ENCODE assay signal across 8 cellular contexts in the genomic region with DNA sequence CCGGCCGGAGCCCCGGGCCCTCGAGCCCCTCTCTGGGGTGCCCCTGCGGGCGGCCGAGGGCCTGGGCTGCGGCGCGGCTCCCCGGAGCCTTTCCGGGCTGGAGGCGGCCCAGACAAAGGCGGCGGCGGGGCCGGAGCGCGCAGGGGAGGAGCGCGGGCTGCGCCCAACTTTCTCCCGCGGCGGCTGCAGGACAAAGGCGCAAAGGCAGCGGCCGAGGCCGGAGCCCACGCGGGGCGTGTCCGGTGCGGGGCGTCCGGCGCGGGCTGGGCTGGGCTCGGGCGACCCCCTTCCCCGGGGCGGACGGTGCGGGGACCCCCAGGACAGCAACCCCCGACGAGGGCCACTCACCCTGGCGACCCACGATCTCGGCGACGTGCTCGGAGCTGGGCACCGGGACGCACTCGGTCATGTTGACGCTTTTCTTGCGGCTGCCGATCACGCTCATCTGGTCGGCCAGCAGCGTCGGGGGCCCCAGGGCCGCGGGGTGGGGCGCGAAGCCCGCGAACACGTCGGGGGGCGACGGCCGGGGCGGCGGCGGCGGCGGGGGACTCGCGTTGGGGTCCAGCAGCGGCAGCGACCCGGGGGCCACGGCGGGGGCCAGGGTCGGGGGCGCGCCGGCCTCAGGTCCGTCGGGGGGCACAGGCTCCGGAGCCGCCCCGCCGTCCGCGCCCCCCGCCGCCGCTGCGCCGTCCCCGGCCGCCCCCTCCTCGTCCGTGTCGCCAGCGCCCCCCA. TPM values are rescaled to one million over a fixed set of nuclear protein-coding genes. Genes with fewer than 3 reads are reported as not detected.
DNase-seq lines count a peak whose midpoint lies in the region; ATAC-seq and TF ChIP-seq lines count a peak whose summit lies in the region.

No MANE protein-coding gene starts in this region.

- no CpG with 5 or more reads among the region's 108 CpGs for WGBS in esophagus squamous epithelium, 2 donors
- 0 to 1% (median 1%) methylated on average over 50 to 108 of the region's 108 CpGs for WGBS in ovary, 3 donors

- no peaks in the 10 kb centered on the region for H3K27me3 ChIP-seq in RWPE2 (ENCODE audit: insufficient read depth, poor library complexity, severe bottlenecking)
- peaks cover 0 to 13% (median 0%) of the 10 kb centered on the region in 4 donors for H3K27me3 ChIP-seq in esophagus squamous epithelium
- H3K27me3 ChIP-seq in ovary: no peaks in the 10 kb centered on the region

- no peaks in the 10 kb centered on the region for H3K9me3 ChIP-seq in RWPE2 (ENCODE audit: severe bottlenecking)
- H3K9me3 ChIP-seq in esophagus squamous epithelium: no peaks in the 10 kb centered on the region
- no peaks in the 10 kb centered on the region for H3K9me3 ChIP-seq in ovary

- intact Hi-C loops in esophagus squamous epithelium (cut with DNase I) (no loop called here), ovary (cut with DNase I) (no loop called here)

- H3K27ac ChIP-seq in RWPE2 (ENCODE audit: poor library complexity, severe bottlenecking) (peak overlapping the region; percentile 57), esophagus squamous epithelium (peak overlapping the region; percentile 74 to 92 (median 86)), ovary (peak overlapping the region; percentile 87 to 90)

- DNase-seq in Daoy (ENCODE audit: low read depth) (peak; percentile 51), RWPE2 (ENCODE audit: low spot score) (no peak), esophagus squamous epithelium (lab: John Stamatoyannopoulos, UW) (no peak), ovary (peak in 2 of 5 donors; percentile 49 to 79), NAMALWA (ENCODE audit: low spot score) (no peak), HPDE6-E6E7 (ENCODE audit: extremely low spot score) (no peak)

- no peak for TF ChIP-seq POLR2A in esophagus squamous epithelium (IDR thresholded peaks at IDR 0.05)
- no peak for TF ChIP-seq POLR2A in ovary (IDR thresholded peaks at IDR 0.05)

- TF ChIP-seq EP300 in ovary (IDR thresholded peaks at IDR 0.05): no peak

- no peaks in the 10 kb centered on the region for H3K4me1 ChIP-seq in RWPE2 (ENCODE audit: insufficient read depth, poor library complexity, severe bottlenecking)
- peaks cover 17 to 38% (median 25%) of the 10 kb centered on the region in 3 donors for H3K4me1 ChIP-seq in esophagus squamous epithelium
- peaks cover 6% of the 10 kb centered on the region for H3K4me1 ChIP-seq in ovary (ENCODE audit: insufficient read depth)

- H3K4me3 ChIP-seq in RWPE2 (ENCODE audit: severe bottlenecking) (peak overlapping the region; percentile 97), esophagus squamous epithelium (peak overlapping the region; percentile 57 to 89 (median 79)), ovary (peak overlapping the region; percentile 72)

- no peak for TF ChIP-seq CTCF in RWPE2 (IDR thresholded peaks at IDR 0.05; ENCODE audit: poor library complexity, severe bottlenecking)
- TF ChIP-seq CTCF in esophagus squamous epithelium (IDR thresholded peaks at IDR 0.05): no peak
- TF ChIP-seq CTCF in ovary (IDR thresholded peaks at IDR 0.05): no peak

- ATAC-seq in RWPE2 (ENCODE audit: low read depth) (peak; percentile 38; the same call in 1 of the 3 replicates), GM19328 (IDR thresholded peaks at IDR 0.05; ENCODE audit: unreplicated experiment) (no peak), GM19467 (IDR thresholded peaks at IDR 0.05; ENCODE audit: unreplicated experiment) (no peak)

- 0 out of 2 replicates have a peak, but pooled peaks cover 5% of the 10 kb centered on the region for H3K36me3 ChIP-seq in RWPE2 (ENCODE audit: low read depth)
- no peaks in the 10 kb centered on the region for H3K36me3 ChIP-seq in esophagus squamous epithelium
- H3K36me3 ChIP-seq in ovary: no peaks in the 10 kb centered on the region

RNA-seq across cellular contexts. Expression of gene MEX3D, which starts 0.8 kb away (rescaled TPM):
- total RNA-seq in Daoy (2014; rRNA removed; shearing (Covaris generic)): 71.4 and 72.7 TPM in 2 replicates
- total RNA-seq in esophagus squamous epithelium (10 to 100 TPM; 21.4 to 26.6 (median 23.0) TPM), ovary (10 to 100 TPM; 20.9 to 54.4 (median 35.3) TPM)
- 10 to 100 TPM in 1 of 2 donors, 1 to 10 TPM in 1; 7.3 to 17.6 TPM for polyA plus RNA-seq in ovary

RNA-seq across cellular contexts. Expression of gene MBD3, which starts 25.4 kb away (rescaled TPM):
- total RNA-seq in Daoy (2014; rRNA removed; shearing (Covaris generic)): 115 and 130 TPM in 2 replicates
- total RNA-seq in esophagus squamous epithelium: 10 to 100 TPM; 74.8 to 87.9 (median 84.3) TPM
- 10 to 100 TPM; 53.3 to 94.7 (median 74.4) TPM for total RNA-seq in ovary
- polyA plus RNA-seq in ovary: 10 to 100 TPM in 1 of 2 donors, 1 to 10 TPM in 1; 2.1 to 74.3 TPM

RNA-seq across cellular contexts. Expression of gene UQCR11, which starts 38.0 kb away (rescaled TPM):
- total RNA-seq in Daoy (2014; rRNA removed; shearing (Covaris generic)): 84.4 and 85.5 TPM in 2 replicates
- 10 to 100 TPM; 47.1 to 74.4 (median 59.1) TPM for total RNA-seq in esophagus squamous epithelium
- total RNA-seq in ovary: 100 to 1,000 TPM in 3 of 7 donors, 10 to 100 TPM in 4; 39.5 to 132 (median 98.2) TPM
- polyA plus RNA-seq in ovary: 10 to 100 TPM; 66.9 to 87.9 TPM

RNA-seq across cellular contexts. Expression of gene PLK5, which starts 43.4 kb away (rescaled TPM):
- total RNA-seq in Daoy (2014; rRNA removed; shearing (Covaris generic)): not detected in 2 replicates
- under 1 TPM in 2 of 4 donors, not detected in 2; 0.19 to 0.66 TPM for total RNA-seq in esophagus squamous epithelium
- total RNA-seq in ovary: 1 to 10 TPM in 2 of 7 donors, under 1 TPM in 1, not detected in 4; 0.11 to 1.1 (median 1.1) TPM
- polyA plus RNA-seq in ovary: under 1 TPM in 1 of 2 donors, not detected in 1; 0.23 TPM

RNA-seq across cellular contexts. Expression of gene ADAMTSL5, which starts 54.5 kb away (rescaled TPM):
- total RNA-seq in Daoy (2014; rRNA removed; shearing (Covaris generic)): 0.57 TPM in 1 of 2 replicates, not detected in the other
- total RNA-seq in esophagus squamous epithelium (10 to 100 TPM; 13.5 to 20.8 (median 18.8) TPM), ovary (1 to 10 TPM in 4 of 7 donors, under 1 TPM in 2, not detected in 1; 0.42 to 7.5 (median 2.0) TPM)
- polyA plus RNA-seq in ovary: 1 to 10 TPM in 1 of 2 donors, under 1 TPM in 1; 0.19 to 4.9 TPM
